ENCODE assay signal across 9 cellular contexts in genomic region chr6:119856136-119856535, GRCh38.
DNase-seq lines count a peak whose midpoint lies in the region; ATAC-seq and TF ChIP-seq lines count a peak whose summit lies in the region.
"Had no signal": no experiment of that assay in that cellular context is flagged by ENCODE, and none has a peak within 500 bp of the region (broad histone marks: within the 10 kb centered on the region; RNA-seq: fewer than 3 reads in every experiment).

No MANE protein-coding gene starts in this region.

- intact Hi-C loops in CD8-positive, alpha-beta T cell (cut with DNase I, micrococcal nuclease) = no loop called here
- intact Hi-C loops in esophagus squamous epithelium (cut with DNase I) = no loop called here

- H3K4me1 ChIP-seq in CD8-positive, alpha-beta T cell (ENCODE audit: insufficient read depth, low read length) = no peaks in the 10 kb centered on the region
- H3K4me1 ChIP-seq in esophagus squamous epithelium = peaks cover 0 to 7% (median 0%) of the 10 kb centered on the region in 3 donors
- H3K4me1 ChIP-seq: parathyroid adenoma had no signal

- peak overlapping the region; percentile 11 for H3K4me3 ChIP-seq in CD8-positive, alpha-beta T cell (ENCODE audit: low read depth, low read length)
- H3K4me3 ChIP-seq in MG63 (peak overlapping the region; percentile 39), choroid plexus epithelial cell (ENCODE audit: low read depth, low read length) (no peak overlapping the region), esophagus squamous epithelium (peak overlapping the region in 2 of 4 donors; percentile 15 to 44)

- no peak for TF ChIP-seq POLR2A in esophagus squamous epithelium (IDR thresholded peaks at IDR 0.05)

- CTCF ChIA-PET in CD8-positive, alpha-beta T cell (lab: Charles Lee) = interaction anchor here (0.6 kb wide), 1 partner anchor 259 kb away, joined by 3 read pairs; no protein-coding TSS in a partner anchor

- no peak for DNase-seq in CD8-positive, alpha-beta T cell
- DNase-seq in MG63 = peak; percentile 12
- peak; percentile 0 for DNase-seq in choroid plexus epithelial cell (ENCODE audit: low read depth)
- no peak for DNase-seq in esophagus squamous epithelium (lab: John Stamatoyannopoulos, UW)
- DNase-seq in ureter (ENCODE audit: low spot score) = no peak
- no peak for DNase-seq in RKO (ENCODE audit: low spot score)
- DNase-seq in NCI-H1417 (lab: John Stamatoyannopoulos, UW) = no peak

- H3K36me3 ChIP-seq in CD8-positive, alpha-beta T cell (ENCODE audit: insufficient read depth, low read length) = no peaks in the 10 kb centered on the region
- H3K36me3 ChIP-seq in MG63 (no peaks in the 10 kb centered on the region), esophagus squamous epithelium (no peaks in the 10 kb centered on the region)

- peak; percentile 54 for ATAC-seq in CD8-positive, alpha-beta T cell
- ATAC-seq in GM21390 (IDR thresholded peaks at IDR 0.05; ENCODE audit: unreplicated experiment) = peak; percentile 59

- no peaks in the 10 kb centered on the region for H3K27me3 Mint-ChIP-seq in CD8-positive, alpha-beta T cell (ENCODE audit: low read depth)

- no peaks in the 10 kb centered on the region for H3K9me3 ChIP-seq in CD8-positive, alpha-beta T cell (ENCODE audit: low read length)
- H3K9me3 ChIP-seq in MG63 (no peaks in the 10 kb centered on the region), esophagus squamous epithelium (no peaks in the 10 kb centered on the region)

- no peaks in the 10 kb centered on the region for H3K27me3 ChIP-seq in CD8-positive, alpha-beta T cell (ENCODE audit: insufficient read depth, low read length)
- H3K27me3 ChIP-seq in MG63 = no peaks in the 10 kb centered on the region
- H3K27me3 ChIP-seq in esophagus squamous epithelium = no peaks in the 10 kb centered on the region

- POLR2A ChIA-PET in CD8-positive, alpha-beta T cell (lab: Charles Lee) = interaction anchor here (0.6 kb wide), 1 partner anchor 185 kb away, joined by 3 read pairs; no protein-coding TSS in a partner anchor

- no peak for TF ChIP-seq CTCF in CD8-positive, alpha-beta T cell (IDR thresholded peaks at IDR 0.05)
- TF ChIP-seq CTCF in choroid plexus epithelial cell (conservative IDR thresholded peaks at IDR 0.05; ENCODE audit: low read depth, low read length) (no peak), esophagus squamous epithelium (IDR thresholded peaks at IDR 0.05) (no peak)

- peak overlapping the region; percentile 65 for H3K4me3 Mint-ChIP-seq in CD8-positive, alpha-beta T cell

- H3K4me1 Mint-ChIP-seq in CD8-positive, alpha-beta T cell (ENCODE audit: low read depth) = peaks cover 13% of the 10 kb centered on the region

- no peaks in the 10 kb centered on the region for H3K36me3 Mint-ChIP-seq in CD8-positive, alpha-beta T cell

- WGBS in esophagus squamous epithelium, 2 donors = 20 to 42% methylated on average over 3 of the region's 3 CpGs

- H3K27ac ChIP-seq in CD8-positive, alpha-beta T cell (ENCODE audit: low read depth, low read length) = no peak overlapping the region
- H3K27ac ChIP-seq in esophagus squamous epithelium = no peak overlapping the region
- H3K27ac ChIP-seq: parathyroid adenoma had no signal

- no peaks in the 10 kb centered on the region for H3K9me3 Mint-ChIP-seq in CD8-positive, alpha-beta T cell

- H3K27ac Mint-ChIP-seq in CD8-positive, alpha-beta T cell = peak overlapping the region; percentile 3

Comparison
In these comparisons a context has a peak if more than half of its experiments do, and no peak if none do; other contexts are left out.
1. DNase-seq: peak in MG63 (single experiment) and choroid plexus epithelial cell (single experiment); none in CD8-positive, alpha-beta T cell (0 of 7), esophagus squamous epithelium (single experiment), ureter (single experiment), RKO (single experiment) and NCI-H1417 (0 of 3).